ENCODE assay signal across 1 cellular context in the genomic region with DNA sequence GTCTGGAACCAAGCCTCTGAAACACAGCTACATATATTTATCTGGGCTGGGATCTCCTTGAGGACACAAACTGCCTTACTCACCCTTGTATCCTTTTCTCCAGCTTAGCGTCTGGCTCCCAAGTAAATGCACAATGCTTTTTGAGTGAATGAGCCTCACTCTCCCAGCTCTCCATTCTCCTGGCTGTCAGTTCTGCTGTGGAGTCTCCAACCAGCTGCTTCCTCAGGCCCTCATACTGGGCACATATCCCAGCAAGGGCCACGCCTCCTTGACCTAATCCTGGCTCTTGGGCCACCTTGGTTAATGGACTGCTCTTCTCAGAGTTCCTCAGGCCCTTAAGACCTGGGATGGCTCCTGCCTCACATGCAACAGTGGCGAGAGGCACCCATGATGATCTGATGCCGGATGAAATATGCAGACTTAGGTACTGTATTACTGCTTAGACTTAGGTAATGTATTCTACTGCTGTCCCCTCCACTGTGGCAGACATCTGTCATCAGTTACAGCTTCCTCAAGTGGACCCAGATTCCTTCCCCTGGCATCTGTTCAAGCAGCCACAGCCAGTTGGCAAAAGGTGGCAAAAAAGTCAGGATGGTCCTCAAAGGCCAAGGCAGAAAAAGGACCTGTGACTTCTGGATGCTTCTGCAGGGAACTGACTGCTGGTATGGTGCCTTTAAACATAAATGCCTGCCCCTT.
TF ChIP-seq lines count a peak whose summit lies in the region.

No MANE protein-coding gene starts in this region.

TF ChIP-seq in WTC11, 78 proteins besides CTCF, POLR2A, EP300 and RAD21:
- 0 out of 2 replicates have a peak, but pooled peaks have one; percentile 52 for TF ChIP-seq ZNF671 (CRISPR knock-in tag; IDR thresholded peaks at IDR 0.05)
- TF ChIP-seq, protein P1, sequence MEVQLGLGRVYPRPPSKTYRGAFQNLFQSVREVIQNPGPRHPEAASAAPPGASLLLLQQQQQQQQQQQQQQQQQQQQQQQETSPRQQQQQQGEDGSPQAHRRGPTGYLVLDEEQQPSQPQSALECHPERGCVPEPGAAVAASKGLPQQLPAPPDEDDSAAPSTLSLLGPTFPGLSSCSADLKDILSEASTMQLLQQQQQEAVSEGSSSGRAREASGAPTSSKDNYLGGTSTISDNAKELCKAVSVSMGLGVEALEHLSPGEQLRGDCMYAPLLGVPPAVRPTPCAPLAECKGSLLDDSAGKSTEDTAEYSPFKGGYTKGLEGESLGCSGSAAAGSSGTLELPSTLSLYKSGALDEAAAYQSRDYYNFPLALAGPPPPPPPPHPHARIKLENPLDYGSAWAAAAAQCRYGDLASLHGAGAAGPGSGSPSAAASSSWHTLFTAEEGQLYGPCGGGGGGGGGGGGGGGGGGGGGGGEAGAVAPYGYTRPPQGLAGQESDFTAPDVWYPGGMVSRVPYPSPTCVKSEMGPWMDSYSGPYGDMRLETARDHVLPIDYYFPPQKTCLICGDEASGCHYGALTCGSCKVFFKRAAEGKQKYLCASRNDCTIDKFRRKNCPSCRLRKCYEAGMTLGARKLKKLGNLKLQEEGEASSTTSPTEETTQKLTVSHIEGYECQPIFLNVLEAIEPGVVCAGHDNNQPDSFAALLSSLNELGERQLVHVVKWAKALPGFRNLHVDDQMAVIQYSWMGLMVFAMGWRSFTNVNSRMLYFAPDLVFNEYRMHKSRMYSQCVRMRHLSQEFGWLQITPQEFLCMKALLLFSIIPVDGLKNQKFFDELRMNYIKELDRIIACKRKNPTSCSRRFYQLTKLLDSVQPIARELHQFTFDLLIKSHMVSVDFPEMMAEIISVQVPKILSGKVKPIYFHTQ (CRISPR knock-in tag; IDR thresholded peaks at IDR 0.05): peak; percentile 22
- TF ChIP-seq, protein P2, sequence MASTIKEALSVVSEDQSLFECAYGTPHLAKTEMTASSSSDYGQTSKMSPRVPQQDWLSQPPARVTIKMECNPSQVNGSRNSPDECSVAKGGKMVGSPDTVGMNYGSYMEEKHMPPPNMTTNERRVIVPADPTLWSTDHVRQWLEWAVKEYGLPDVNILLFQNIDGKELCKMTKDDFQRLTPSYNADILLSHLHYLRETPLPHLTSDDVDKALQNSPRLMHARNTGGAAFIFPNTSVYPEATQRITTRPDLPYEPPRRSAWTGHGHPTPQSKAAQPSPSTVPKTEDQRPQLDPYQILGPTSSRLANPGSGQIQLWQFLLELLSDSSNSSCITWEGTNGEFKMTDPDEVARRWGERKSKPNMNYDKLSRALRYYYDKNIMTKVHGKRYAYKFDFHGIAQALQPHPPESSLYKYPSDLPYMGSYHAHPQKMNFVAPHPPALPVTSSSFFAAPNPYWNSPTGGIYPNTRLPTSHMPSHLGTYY (CRISPR knock-in tag; IDR thresholded peaks at IDR 0.05): peak; percentile 42; the same call in 1 of the 2 replicates
- TF ChIP-seq, protein P3, sequence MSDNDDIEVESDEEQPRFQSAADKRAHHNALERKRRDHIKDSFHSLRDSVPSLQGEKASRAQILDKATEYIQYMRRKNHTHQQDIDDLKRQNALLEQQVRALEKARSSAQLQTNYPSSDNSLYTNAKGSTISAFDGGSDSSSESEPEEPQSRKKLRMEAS (CRISPR knock-in tag; IDR thresholded peaks at IDR 0.05): no peak
- 0 out of 2 replicates have a peak, but pooled peaks have one; percentile 50 for TF ChIP-seq EMX1 (CRISPR knock-in tag; IDR thresholded peaks at IDR 0.05)
- no peak for TF ChIP-seq TCF7 (CRISPR knock-in tag; IDR thresholded peaks at IDR 0.05; ENCODE audit: low read depth)
- TF ChIP-seq PRRX2 (CRISPR knock-in tag; IDR thresholded peaks at IDR 0.05): peak; percentile 77
- peak; percentile 52; the same call in 1 of the 2 replicates for TF ChIP-seq NFATC4 (CRISPR knock-in tag; IDR thresholded peaks at IDR 0.05)
- TF ChIP-seq, protein P4, sequence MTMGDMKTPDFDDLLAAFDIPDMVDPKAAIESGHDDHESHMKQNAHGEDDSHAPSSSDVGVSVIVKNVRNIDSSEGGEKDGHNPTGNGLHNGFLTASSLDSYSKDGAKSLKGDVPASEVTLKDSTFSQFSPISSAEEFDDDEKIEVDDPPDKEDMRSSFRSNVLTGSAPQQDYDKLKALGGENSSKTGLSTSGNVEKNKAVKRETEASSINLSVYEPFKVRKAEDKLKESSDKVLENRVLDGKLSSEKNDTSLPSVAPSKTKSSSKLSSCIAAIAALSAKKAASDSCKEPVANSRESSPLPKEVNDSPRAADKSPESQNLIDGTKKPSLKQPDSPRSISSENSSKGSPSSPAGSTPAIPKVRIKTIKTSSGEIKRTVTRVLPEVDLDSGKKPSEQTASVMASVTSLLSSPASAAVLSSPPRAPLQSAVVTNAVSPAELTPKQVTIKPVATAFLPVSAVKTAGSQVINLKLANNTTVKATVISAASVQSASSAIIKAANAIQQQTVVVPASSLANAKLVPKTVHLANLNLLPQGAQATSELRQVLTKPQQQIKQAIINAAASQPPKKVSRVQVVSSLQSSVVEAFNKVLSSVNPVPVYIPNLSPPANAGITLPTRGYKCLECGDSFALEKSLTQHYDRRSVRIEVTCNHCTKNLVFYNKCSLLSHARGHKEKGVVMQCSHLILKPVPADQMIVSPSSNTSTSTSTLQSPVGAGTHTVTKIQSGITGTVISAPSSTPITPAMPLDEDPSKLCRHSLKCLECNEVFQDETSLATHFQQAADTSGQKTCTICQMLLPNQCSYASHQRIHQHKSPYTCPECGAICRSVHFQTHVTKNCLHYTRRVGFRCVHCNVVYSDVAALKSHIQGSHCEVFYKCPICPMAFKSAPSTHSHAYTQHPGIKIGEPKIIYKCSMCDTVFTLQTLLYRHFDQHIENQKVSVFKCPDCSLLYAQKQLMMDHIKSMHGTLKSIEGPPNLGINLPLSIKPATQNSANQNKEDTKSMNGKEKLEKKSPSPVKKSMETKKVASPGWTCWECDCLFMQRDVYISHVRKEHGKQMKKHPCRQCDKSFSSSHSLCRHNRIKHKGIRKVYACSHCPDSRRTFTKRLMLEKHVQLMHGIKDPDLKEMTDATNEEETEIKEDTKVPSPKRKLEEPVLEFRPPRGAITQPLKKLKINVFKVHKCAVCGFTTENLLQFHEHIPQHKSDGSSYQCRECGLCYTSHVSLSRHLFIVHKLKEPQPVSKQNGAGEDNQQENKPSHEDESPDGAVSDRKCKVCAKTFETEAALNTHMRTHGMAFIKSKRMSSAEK (CRISPR knock-in tag; IDR thresholded peaks at IDR 0.05; ENCODE audit: borderline replicate concordance): peak; percentile 43; the same call in 1 of the 2 replicates
